26 cellular contexts compared by ENCODE assay signal in genomic region chr1:236864211-236864610, GRCh38.
A peak's percentile ranks its signal among the peaks of the same experiment; 100 is the strongest.
DNase-seq lines count a peak whose midpoint lies in the region; ATAC-seq and TF ChIP-seq lines count a peak whose summit lies in the region.
"Had no signal": no experiment of that assay in that cellular context is flagged by ENCODE, and none has a peak within 500 bp of the region (broad histone marks: within the 10 kb centered on the region; RNA-seq: fewer than 3 reads in every experiment).

No MANE protein-coding gene starts in this region.

- H3K9me3 ChIP-seq in heart right ventricle (peaks cover 0 to 5% (median 0%) of the 10 kb centered on the region in 11 donors), esophagus muscularis mucosa (no peaks in the 10 kb centered on the region), muscle layer of colon (ENCODE audit: low read length) (no peaks in the 10 kb centered on the region)
- H3K9me3 ChIP-seq: A549, Caco-2 had no signal

- TF ChIP-seq CTCF in heart right ventricle (IDR thresholded peaks at IDR 0.05) (no peak), esophagus muscularis mucosa (IDR thresholded peaks at IDR 0.05) (no peak)

- no peak overlapping the region for H3K9ac ChIP-seq in muscle layer of colon (ENCODE audit: low read length)

- H3K27ac ChIP-seq in heart right ventricle (peak overlapping the region in 6 of 10 donors; percentile 22 to 77 (median 50)), esophagus muscularis mucosa (replicated peaks in 1 of 4) (peak overlapping the region; percentile 59 to 77 (median 73)), muscle layer of colon (ENCODE audit: low read depth, low read length) (peak overlapping the region; percentile 17)
- H3K27ac ChIP-seq: A549 had no signal

- WGBS in heart right ventricle, 2 donors, result 94% methylated on average over 3 of the region's 3 CpGs
- WGBS in esophagus muscularis mucosa, result 94% methylated on average over 3 of the region's 3 CpGs

- TF ChIP-seq POLR2A in esophagus muscularis mucosa (IDR thresholded peaks at IDR 0.05; ENCODE audit: low read depth), result no peak

- H3K4me3 ChIP-seq in heart right ventricle, result no peak overlapping the region
- H3K4me3 ChIP-seq in esophagus muscularis mucosa, result no peak overlapping the region
- no peak overlapping the region for H3K4me3 ChIP-seq in muscle layer of colon (ENCODE audit: low read depth in 1 of 2, low read length in 2 of 2)
- H3K4me3 ChIP-seq: A549, GM12878 had no signal

- no peak for TF ChIP-seq EP300 in esophagus muscularis mucosa (IDR thresholded peaks at IDR 0.05)

- H3K36me3 ChIP-seq in heart right ventricle, result peaks cover 0 to 100% (median 18%) of the 10 kb centered on the region in 9 donors
- peaks cover 0 to 72% (median 43%) of the 10 kb centered on the region in 4 donors for H3K36me3 ChIP-seq in esophagus muscularis mucosa
- H3K36me3 ChIP-seq in muscle layer of colon (ENCODE audit: insufficient read depth, low read length), result peaks cover 44% of the 10 kb centered on the region

- DNase-seq in heart right ventricle (no peak), left cardiac atrium (no peak), esophagus muscularis mucosa (ENCODE audit: extremely low spot score) (no peak), AML-193 (lab: John Stamatoyannopoulos, UW) (no peak)
- DNase-seq in stimulated activated CD4-positive, alpha-beta T cell treated with anti-CD3 and anti-CD28 coated beads, Interleukin-4, amount 100 ng/mL, for 24 hours, result no peak
- DNase-seq: Caco-2; CD4-positive, alpha-beta memory T cell; DMS 273 treated with DMSO at 0.1 percent for 48 hours; DMS79; EL; GDM1; NCI-H1048; NCI-H1417; NCI-H187; NCI-H2081 treated with DMSO at 0.1 percent for 48 hours; NCI-H2171; NCI-H226; NCI-H510A; NCI-H69; RPMI8226; SHP77 treated with DMSO at 0.1 percent for 48 hours had no signal

- ATAC-seq in heart right ventricle (no peak), left cardiac atrium (no peak), GM18502 (IDR thresholded peaks at IDR 0.05; ENCODE audit: poor library complexity, unreplicated experiment) (no peak)
- ATAC-seq: A549, GM12878, HCT116 had no signal

- H3K27me3 ChIP-seq in heart right ventricle (no peaks in the 10 kb centered on the region), esophagus muscularis mucosa (no peaks in the 10 kb centered on the region), muscle layer of colon (ENCODE audit: control insufficient read depth in 1 of 2, insufficient read depth in 2 of 2, low read length in 2 of 2) (no peaks in the 10 kb centered on the region)

- H3K4me1 ChIP-seq in heart right ventricle (peaks cover 4 to 42% (median 15%) of the 10 kb centered on the region in 9 donors), esophagus muscularis mucosa (peaks cover 17 to 67% (median 56%) of the 10 kb centered on the region in 4 donors), muscle layer of colon (ENCODE audit: insufficient read depth, low read length) (peaks cover 46% of the 10 kb centered on the region)
- H3K4me1 ChIP-seq: Caco-2 had no signal

- intact Hi-C loops in heart right ventricle (cut with DNase I), result loop anchor here in 5 of 10 donors (10.0 kb wide), 3 partner anchors 69 to 759 kb away; partner anchors contain the start of genes HEATR1 (in 1 of the 5) and MTR (in 1 of the 5)
- intact Hi-C loops in left cardiac atrium (cut with DNase I), result no loop called here
- intact Hi-C loops in esophagus muscularis mucosa (cut with DNase I), result no loop called here

Comparison
In these comparisons a context has a peak if more than half of its experiments do, and no peak if none do; other contexts are left out.
1. H3K27ac ChIP-seq: peak in every context shown above with its lines; median percentile 73 in esophagus muscularis mucosa; 50 in heart right ventricle; 17 in muscle layer of colon.